Comparison of ENCODE assay signal across 9 cellular contexts in genomic region chr4:143188325-143189088, GRCh38. TPM values are rescaled to one million over a fixed set of nuclear protein-coding genes. Genes with fewer than 3 reads are reported as not detected.
DNase-seq lines count a peak whose midpoint lies in the region; ATAC-seq, FAIRE-seq and TF ChIP-seq lines count a peak whose summit lies in the region.
"Had no signal": no experiment of that assay in that cellular context is flagged by ENCODE, and none has a peak within 500 bp of the region (broad histone marks: within the 10 kb centered on the region; RNA-seq: fewer than 3 reads in every experiment).

No MANE protein-coding gene starts in this region.

- H3K4me3 ChIP-seq in cardiac muscle cell = peak overlapping the region; percentile 89
- H3K4me3 ChIP-seq in HepG2 (replicated peaks in 1 of 3; ENCODE audit: insufficient read depth in 1 of 3, low read depth in 2 of 3, low read length in 3 of 3) = peak overlapping the region; percentile 5 to 100 (median 83); a peak in 2 of 6 replicates
- H3K4me3 ChIP-seq: mucosa of descending colon had no signal

- intact Hi-C loops in Right ventricle myocardium inferior (cut with DNase I) = no loop called here
- intact Hi-C loops in HepG2 (cut with micrococcal nuclease; ENCODE audit: unreplicated experiment) = loop anchor here (5.0 to 10.0 kb wide), 3 partner anchors 39 to 1964 kb away; partner anchors contain the start of genes SMARCA5 and ZNF330

- H3K4me3 Mint-ChIP-seq in activated naive CD8-positive, alpha-beta T cell treated with anti-CD3 and anti-CD28 coated beads for 36 hours = peak overlapping the region; percentile 86
- H3K4me3 Mint-ChIP-seq in type B pancreatic cell = peak overlapping the region; percentile 93

- H3K36me3 ChIP-seq in cardiac muscle cell = peaks cover 12% of the 10 kb centered on the region
- H3K36me3 ChIP-seq in HepG2 (replicated peaks in 1 of 2; ENCODE audit: control insufficient read depth in 1 of 2, insufficient read depth in 2 of 2, low read length in 2 of 2) = peaks cover 0 to 38% of the 10 kb centered on the region in 2 experiments; a peak in 3 of 5 replicates

- CTCF ChIA-PET in HepG2 (lab: Yijun Ruan, JAX; ENCODE audit: low intra/inter-chr PET ratio, low total read pairs) = no interaction called here

- H2AFZ ChIP-seq in HepG2 (ENCODE audit: low read length) = no peak overlapping the region

- FAIRE-seq in HepG2 (lab: Jason Lieb, UNC) = no peak

- H3K9me3 Mint-ChIP-seq in activated naive CD8-positive, alpha-beta T cell treated with anti-CD3 and anti-CD28 coated beads for 36 hours = no peaks in the 10 kb centered on the region
- H3K9me3 Mint-ChIP-seq in type B pancreatic cell = no peaks in the 10 kb centered on the region

- no peaks in the 10 kb centered on the region for H3K9me3 ChIP-seq in cardiac muscle cell (ENCODE audit: low read depth)
- H3K9me3 ChIP-seq in HepG2 (ENCODE audit: low read length) = no peaks in the 10 kb centered on the region
- H3K9me3 ChIP-seq: mucosa of descending colon had no signal

- H3K79me2 ChIP-seq in HepG2 (ENCODE audit: insufficient read depth, low read length) = peaks cover 60% of the 10 kb centered on the region

- POLR2A ChIA-PET in HepG2 (lab: Yijun Ruan, JAX) = interaction anchor here (1.5 kb wide), 1 partner anchor 148 kb away, joined by 3 read pairs; the partner anchor contains the start of gene GAB1

- no peak for DNase-seq in cardiac muscle cell (ENCODE audit: low read depth in 1 of 2, low spot score in 1 of 2)
- no peak for DNase-seq in Right ventricle myocardium inferior (ENCODE audit: missing footprints)
- DNase-seq in activated naive CD8-positive, alpha-beta T cell treated with anti-CD3 and anti-CD28 coated beads for 36 hours = no peak
- no peak for DNase-seq in HepG2 (ENCODE audit: low spot score)
- no peak for DNase-seq in type B pancreatic cell (ENCODE audit: extremely low spot score, unreplicated experiment)
- DNase-seq in HUDEP-2 (lab: John Stamatoyannopoulos, UW; ENCODE audit: unreplicated experiment in 76 of 76) = no peak
- DNase-seq in NCI-H226 = no peak
- no peak for DNase-seq in stimulated activated CD4-positive, alpha-beta T cell treated with anti-CD3 and anti-CD28 coated beads, Interleukin-2, amount 100 ng/mL, for 48 hours
- DNase-seq: mucosa of descending colon had no signal

- peak overlapping the region; percentile 66 for H3K27ac Mint-ChIP-seq in activated naive CD8-positive, alpha-beta T cell treated with anti-CD3 and anti-CD28 coated beads for 36 hours
- H3K27ac Mint-ChIP-seq in type B pancreatic cell = peak overlapping the region; percentile 23

- peak overlapping the region; percentile 81 for H3K4me2 ChIP-seq in HepG2 (ENCODE audit: low read depth, low read length)

- peaks cover 42% of the 10 kb centered on the region for H3K36me3 Mint-ChIP-seq in activated naive CD8-positive, alpha-beta T cell treated with anti-CD3 and anti-CD28 coated beads for 36 hours
- H3K36me3 Mint-ChIP-seq in type B pancreatic cell = peaks cover 9% of the 10 kb centered on the region

- BruUV-seq in HepG2 (replicated peaks; lab: Mats Ljungman, UMichigan) = no TSS peak

- TF ChIP-seq RAD21 in HepG2 (CRISPR knock-in tag; IDR thresholded peaks at IDR 0.05) = no peak

- in situ Hi-C loops in HepG2 (cut with HindIII; ENCODE audit: extremely low pct_ligation_motif_present, low pct_unique_long_range_greater_than_20kb) = loop anchor here (10.0 to 25.0 kb wide), 2 partner anchors 201 to 326 kb away; partner anchors contain the start of gene SMARCA5

- H3K4me1 ChIP-seq in cardiac muscle cell (ENCODE audit: low read depth) (peaks cover 28% of the 10 kb centered on the region), HepG2 (ENCODE audit: insufficient read depth, low read length) (peaks cover 35% of the 10 kb centered on the region)

- H3K4me1 Mint-ChIP-seq in activated naive CD8-positive, alpha-beta T cell treated with anti-CD3 and anti-CD28 coated beads for 36 hours = peaks cover 39% of the 10 kb centered on the region
- peaks cover 39% of the 10 kb centered on the region for H3K4me1 Mint-ChIP-seq in type B pancreatic cell (ENCODE audit: unreplicated experiment)

- TF ChIP-seq EP300 in HepG2 (IDR thresholded peaks at IDR 0.05; ENCODE audit: low read depth in 2 of 2, low read length in 2 of 2) = no peak
- TF ChIP-seq EP300 in HepG2 (CRISPR knock-in tag; IDR thresholded peaks at IDR 0.05; ENCODE audit: borderline replicate concordance) = no peak

- no peak for TF ChIP-seq POLR2A in HepG2 (IDR thresholded peaks at IDR 0.05; ENCODE audit: insufficient read depth in 1 of 2, low read depth in 2 of 2, low read length in 2 of 2)

- no peak overlapping the region for H3K9ac ChIP-seq in HepG2 (ENCODE audit: insufficient read depth, low read depth, low read length)

- TF ChIP-seq CTCF in cardiac muscle cell (IDR thresholded peaks at IDR 0.05; ENCODE audit: low read depth, low read length) (no peak), HepG2 (CRISPR knock-in tag; IDR thresholded peaks at IDR 0.05) (no peak), type B pancreatic cell (conservative IDR thresholded peaks at IDR 0.05) (no peak)

- H3K27me3 Mint-ChIP-seq in activated naive CD8-positive, alpha-beta T cell treated with anti-CD3 and anti-CD28 coated beads for 36 hours = no peaks in the 10 kb centered on the region
- no peaks in the 10 kb centered on the region for H3K27me3 Mint-ChIP-seq in type B pancreatic cell

- H3K27ac ChIP-seq in cardiac muscle cell (no peak overlapping the region), HepG2 (ENCODE audit: extremely low read length, insufficient read depth, low read length) (no peak overlapping the region)

- H3K27me3 ChIP-seq in cardiac muscle cell (no peaks in the 10 kb centered on the region), HepG2 (ENCODE audit: control insufficient read depth in 1 of 2, insufficient read depth in 2 of 2, low read length in 2 of 2) (no peaks in the 10 kb centered on the region; a peak in 1 of 5 replicates)

- 72% methylated on average over 2 of the region's 2 CpGs for WGBS in HepG2 (ENCODE audit: low lambda C conversion rate)

- H4K20me1 ChIP-seq in HepG2 (ENCODE audit: insufficient read depth, low read length) = peaks cover 34% of the 10 kb centered on the region

- ATAC-seq in Right ventricle myocardium inferior (no peak), HepG2 (no peak)
- ATAC-seq: mucosa of descending colon had no signal

TF ChIP-seq in HepG2, 621 proteins besides CTCF, POLR2A, EP300 and RAD21:
- TF ChIP-seq ZNF780A (CRISPR knock-in tag; IDR thresholded peaks at IDR 0.05) (no peak), KLF16 (CRISPR knock-in tag; IDR thresholded peaks at IDR 0.05) (no peak), HDAC1 (CRISPR knock-in tag; IDR thresholded peaks at IDR 0.05) (no peak), ZNF317 (CRISPR knock-in tag; IDR thresholded peaks at IDR 0.05) (0 out of 2 replicates have a peak, but pooled peaks have one; percentile 45), EED (CRISPR knock-in tag; IDR thresholded peaks at IDR 0.05) (no peak), ZNF777 (CRISPR knock-in tag; IDR thresholded peaks at IDR 0.05) (no peak), FLYWCH1 (CRISPR knock-in tag; IDR thresholded peaks at IDR 0.05) (no peak), ZNF652 (CRISPR knock-in tag; IDR thresholded peaks at IDR 0.05; ENCODE audit: borderline replicate concordance, low read depth) (no peak), NFE2L2 (IDR thresholded peaks at IDR 0.05; ENCODE audit: low read length) (0 out of 2 replicates have a peak, but pooled peaks have one; percentile 18)
TF ChIP-seq in HepG2: peak in this region for 2.

RNA-seq across cellular contexts. Expression of gene USP38, which starts 3.8 kb away (rescaled TPM):
- total RNA-seq in cardiac muscle cell (18.8 and 21.0 TPM in 2 replicates), Right ventricle myocardium inferior (17.6 TPM), HepG2 (2016; rRNA removed; fragmentation: Illumina TruSeq; extraction: Trizol) (11.8 and 15.5 TPM in 2 replicates), type B pancreatic cell (ENCODE audit: low replicate concordance) (21.9 and 23.8 TPM in 2 replicates)
- polyA plus RNA-seq in cardiac muscle cell (8.7 and 10.9 TPM in 2 replicates), HepG2 (2011; rRNA removed) (4.5 and 4.8 TPM in 2 replicates)
- total RNA-seq in activated naive CD8-positive, alpha-beta T cell treated with anti-CD3 and anti-CD28 coated beads for 36 hours = 10 to 100 TPM; 22.7 to 23.1 TPM
- 1.1 and 1.3 TPM in 2 replicates for total RNA-seq in HepG2 (2016; cell fraction: cytosol; rRNA removed; fragmentation: Illumina TruSeq; extraction: Trizol; ENCODE audit: low read depth)
- total RNA-seq in HepG2 (2016; cell fraction: insoluble cytoplasmic fraction; rRNA removed; fragmentation: Illumina TruSeq; extraction: Trizol) = 11.6 and 14.2 TPM in 2 replicates
- total RNA-seq in HepG2 (2016; cell fraction: membrane; rRNA removed; fragmentation: Illumina TruSeq; extraction: Trizol) = 7.4 and 7.8 TPM in 2 replicates
- 14.3 and 15.3 TPM in 2 replicates for total RNA-seq in HepG2 (2016; cell fraction: nucleus; rRNA removed; fragmentation: Illumina TruSeq; extraction: Trizol)
- polyA plus RNA-seq in HepG2 (2011; cell fraction: cytosol; rRNA removed) = 2.9 and 4.1 TPM in 2 replicates
- polyA plus RNA-seq in HepG2 (2011; cell fraction: nucleus; rRNA removed) = 4.3 and 4.4 TPM in 2 replicates
- polyA plus RNA-seq in HepG2 (2012) = 5.4 and 5.8 TPM in 2 replicates
- 0.45 and 0.48 TPM in 2 replicates for polyA plus RNA-seq in HepG2 (2016; cell fraction: cytosol; fragmentation: Illumina TruSeq; extraction: Trizol; ENCODE audit: low read depth)
- polyA plus RNA-seq in HepG2 (2016; cell fraction: insoluble cytoplasmic fraction; fragmentation: Illumina TruSeq; extraction: Trizol; ENCODE audit: low read depth) = 8.4 and 9.0 TPM in 2 replicates
- polyA plus RNA-seq in HepG2 (2016; cell fraction: membrane; fragmentation: Illumina TruSeq; extraction: Trizol; ENCODE audit: low read depth) = 2.1 and 2.5 TPM in 2 replicates
- polyA plus RNA-seq in HepG2 (2016; cell fraction: nucleus; fragmentation: Illumina TruSeq; extraction: Trizol; ENCODE audit: insufficient read depth, low read depth) = 6.0 and 6.8 TPM in 2 replicates
- 25.6 and 31.9 TPM in 2 replicates for polyA minus RNA-seq in HepG2 (2011; rRNA and poly(A)+ RNA removed; ENCODE audit: low replicate concordance)
- 9.3 and 11.3 TPM in 2 replicates for polyA minus RNA-seq in HepG2 (2011; cell fraction: cytosol; rRNA and poly(A)+ RNA removed)
- polyA minus RNA-seq in HepG2 (2011; cell fraction: nucleus; rRNA and poly(A)+ RNA removed) = 36.6 and 38.2 TPM in 2 replicates
